In genomic region chr16:31135535-31136286, GRCh38 we compare ENCODE assay signal across 11 cellular contexts. TPM values are rescaled to one million over a fixed set of nuclear protein-coding genes. Genes with fewer than 3 reads are reported as not detected.
DNase-seq lines count a peak whose midpoint lies in the region; ATAC-seq, FAIRE-seq and TF ChIP-seq lines count a peak whose summit lies in the region.
"Had no signal": no experiment of that assay in that cellular context is flagged by ENCODE, and none has a peak within 500 bp of the region (broad histone marks: within the 10 kb centered on the region; RNA-seq: fewer than 3 reads in every experiment).

Gene PRSS8, minus strand, starts transcription at chr16:31135727. Its CDS starts 229 bp downstream, at chr16:31135498.

- no peaks in the 10 kb centered on the region for H3K27me3 Mint-ChIP-seq in T-helper 17 cell
- H3K27me3 Mint-ChIP-seq in activated T-cell treated with anti-CD3 and anti-CD28 coated beads, Interleukin-2, amount 50 U/mL, for 24 hours: no peaks in the 10 kb centered on the region

- no peak for FAIRE-seq in small intestine (lab: Jason Lieb, UNC)

- CTCF ChIA-PET in HEK293 (lab: Yijun Ruan, JAX): interaction anchor here (0.6 to 1.0 kb wide), 3 partner anchors 137 to 450 kb away, joined by 3 to 4 read pairs (median 4); partner anchors contain the start of gene HSD3B7

- H3K4me1 Mint-ChIP-seq in T-helper 17 cell: peaks cover 4% of the 10 kb centered on the region
- no peaks in the 10 kb centered on the region for H3K4me1 Mint-ChIP-seq in activated T-cell treated with anti-CD3 and anti-CD28 coated beads, Interleukin-2, amount 50 U/mL, for 24 hours (ENCODE audit: low read depth)

- H3K27me3 ChIP-seq in small intestine (ENCODE audit: control insufficient read depth in 2 of 2, insufficient read depth in 2 of 2, low read length in 2 of 2): no peaks in the 10 kb centered on the region

- H3K4me3 Mint-ChIP-seq in T-helper 17 cell: no peak within 1 kb of the TSS
- H3K4me3 Mint-ChIP-seq in activated T-cell treated with anti-CD3 and anti-CD28 coated beads, Interleukin-2, amount 50 U/mL, for 24 hours: no peak within 1 kb of the TSS

- 21 to 46% (median 29%) methylated on average over 20 to 22 of the region's 22 CpGs for WGBS in small intestine, 3 donors

- no peak within 1 kb of the TSS for H3K27ac ChIP-seq in HEK293 (ENCODE audit: extremely low read depth, low read depth, low read length)
- peak within 1 kb of the TSS; percentile 90 to 94 for H3K27ac ChIP-seq in small intestine (ENCODE audit: low read depth in 1 of 2, low read length in 1 of 2)

- no peak within 1 kb of the TSS for H3K4me3 ChIP-seq in HEK293 (ENCODE audit: low read depth, low read length)
- H3K4me3 ChIP-seq in small intestine (ENCODE audit: low read depth in 1 of 2, low read length in 2 of 2): peak within 1 kb of the TSS; percentile 51 to 94

- DNase-seq in T-helper 17 cell (no peak), iPS-NIHi7 (ENCODE audit: extremely low spot score) (peak; percentile 56), small intestine (peak; percentile 95), DMS 273 (lab: John Stamatoyannopoulos, UW; ENCODE audit: unreplicated experiment) (no peak), amygdala (lab: John Stamatoyannopoulos, UW) (no peak)
- DNase-seq in activated T-cell treated with anti-CD3 and anti-CD28 coated beads, Interleukin-2, amount 50 U/mL, for 24 hours: no peak
- DNase-seq: effector CD4-positive, alpha-beta T cell; SIG-M5 had no signal

- no peak for ATAC-seq in T-helper 17 cell

- H3K9me3 Mint-ChIP-seq in activated T-cell treated with anti-CD3 and anti-CD28 coated beads, Interleukin-2, amount 50 U/mL, for 24 hours: no peaks in the 10 kb centered on the region

- no peaks in the 10 kb centered on the region for H3K36me3 Mint-ChIP-seq in T-helper 17 cell (ENCODE audit: low read depth)
- H3K36me3 Mint-ChIP-seq in activated T-cell treated with anti-CD3 and anti-CD28 coated beads, Interleukin-2, amount 50 U/mL, for 24 hours (ENCODE audit: low read depth): peaks cover 28% of the 10 kb centered on the region

- H3K4me1 ChIP-seq in HEK293 (ENCODE audit: control insufficient read depth, insufficient read depth, low read length) (peaks cover 11% of the 10 kb centered on the region; the same call in 1 of the 2 replicates), small intestine (ENCODE audit: control insufficient read depth in 2 of 2, insufficient read depth in 1 of 2, low read depth in 1 of 2, low read length in 1 of 2) (peaks cover 0 to 8% of the 10 kb centered on the region in 2 donors)

- POLR2A ChIA-PET in HEK293 (lab: Yijun Ruan, JAX): interaction anchor here (1.0 to 2.2 kb wide), 4 partner anchors 8 to 45 kb away, joined by 3 to 11 read pairs (median 5); partner anchors contain the start of genes FUS and KAT8

- TF ChIP-seq CTCF in HEK293 (tag by site-specific recombination; IDR thresholded peaks at IDR 0.05): no peak

- H3K36me3 ChIP-seq in HEK293 (ENCODE audit: control insufficient read depth in 2 of 2, insufficient read depth in 1 of 2, low read length in 2 of 2) (peaks cover 0 to 22% of the 10 kb centered on the region in 2 experiments; a peak in 1 of 3 replicates), small intestine (ENCODE audit: control insufficient read depth in 2 of 2, insufficient read depth in 2 of 2, low read length in 2 of 2) (no peaks in the 10 kb centered on the region)

- peak within 1 kb of the TSS; percentile 37 for H3K27ac Mint-ChIP-seq in T-helper 17 cell
- H3K27ac Mint-ChIP-seq in activated T-cell treated with anti-CD3 and anti-CD28 coated beads, Interleukin-2, amount 50 U/mL, for 24 hours: no peak within 1 kb of the TSS

- H3K9me3 ChIP-seq in HEK293 (ENCODE audit: control insufficient read depth, insufficient read depth, low read depth, low read length): no peaks in the 10 kb centered on the region
- no peaks in the 10 kb centered on the region for H3K9me3 ChIP-seq in T-helper 17 cell (ENCODE audit: control insufficient read depth, low read length, poor library complexity, severe bottlenecking)
- H3K9me3 ChIP-seq in small intestine (ENCODE audit: control insufficient read depth, low read depth): no peaks in the 10 kb centered on the region

TF ChIP-seq in HEK293, 187 proteins besides CTCF, POLR2A, EP300 and RAD21 (continues in another document):
- TF ChIP-seq ZNF792 (tag by site-specific recombination; IDR thresholded peaks at IDR 0.05): no peak
- peak; percentile 52 for TF ChIP-seq ZNF600 (tag by site-specific recombination; IDR thresholded peaks at IDR 0.05)
- TF ChIP-seq AEBP2 (tag by site-specific recombination; IDR thresholded peaks at IDR 0.05; ENCODE audit: borderline replicate concordance): no peak
- TF ChIP-seq SP7 (tag by site-specific recombination; IDR thresholded peaks at IDR 0.05): peak; percentile 41; the same call in 1 of the 2 replicates
- TF ChIP-seq OVOL3 (tag by site-specific recombination; IDR thresholded peaks at IDR 0.05): no peak
- TF ChIP-seq GLIS1 (tag by site-specific recombination; IDR thresholded peaks at IDR 0.05): peak; percentile 61
- TF ChIP-seq, protein P1, sequence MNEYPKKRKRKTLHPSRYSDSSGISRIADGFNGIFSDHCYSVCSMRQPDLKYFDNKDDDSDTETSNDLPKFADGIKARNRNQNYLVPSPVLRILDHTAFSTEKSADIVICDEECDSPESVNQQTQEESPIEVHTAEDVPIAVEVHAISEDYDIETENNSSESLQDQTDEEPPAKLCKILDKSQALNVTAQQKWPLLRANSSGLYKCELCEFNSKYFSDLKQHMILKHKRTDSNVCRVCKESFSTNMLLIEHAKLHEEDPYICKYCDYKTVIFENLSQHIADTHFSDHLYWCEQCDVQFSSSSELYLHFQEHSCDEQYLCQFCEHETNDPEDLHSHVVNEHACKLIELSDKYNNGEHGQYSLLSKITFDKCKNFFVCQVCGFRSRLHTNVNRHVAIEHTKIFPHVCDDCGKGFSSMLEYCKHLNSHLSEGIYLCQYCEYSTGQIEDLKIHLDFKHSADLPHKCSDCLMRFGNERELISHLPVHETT (tag by site-specific recombination; IDR thresholded peaks at IDR 0.05): 0 out of 2 replicates have a peak, but pooled peaks have one; percentile 22
- TF ChIP-seq ZBTB44 (tag by site-specific recombination; IDR thresholded peaks at IDR 0.05): no peak
- TF ChIP-seq ZSCAN4 (tag by site-specific recombination; IDR thresholded peaks at IDR 0.05): peak; percentile 98
- TF ChIP-seq ZNF843 (tag by site-specific recombination; IDR thresholded peaks at IDR 0.05): no peak
- TF ChIP-seq, protein P2, sequence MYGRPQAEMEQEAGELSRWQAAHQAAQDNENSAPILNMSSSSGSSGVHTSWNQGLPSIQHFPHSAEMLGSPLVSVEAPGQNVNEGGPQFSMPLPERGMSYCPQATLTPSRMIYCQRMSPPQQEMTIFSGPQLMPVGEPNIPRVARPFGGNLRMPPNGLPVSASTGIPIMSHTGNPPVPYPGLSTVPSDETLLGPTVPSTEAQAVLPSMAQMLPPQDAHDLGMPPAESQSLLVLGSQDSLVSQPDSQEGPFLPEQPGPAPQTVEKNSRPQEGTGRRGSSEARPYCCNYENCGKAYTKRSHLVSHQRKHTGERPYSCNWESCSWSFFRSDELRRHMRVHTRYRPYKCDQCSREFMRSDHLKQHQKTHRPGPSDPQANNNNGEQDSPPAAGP (tag by site-specific recombination; IDR thresholded peaks at IDR 0.05): peak; percentile 27; the same call in 1 of the 2 replicates
- no peak for TF ChIP-seq ZBTB21 (tag by site-specific recombination; IDR thresholded peaks at IDR 0.05)
- no peak for TF ChIP-seq GLI2 (tag by site-specific recombination; IDR thresholded peaks at IDR 0.05; ENCODE audit: borderline replicate concordance, low read depth)
- no peak for TF ChIP-seq MEIS1 (CRISPR knock-in tag; IDR thresholded peaks at IDR 0.05; ENCODE audit: borderline replicate concordance)
- TF ChIP-seq SP3 (tag by site-specific recombination; IDR thresholded peaks at IDR 0.05): peak; percentile 46; the same call in 1 of the 2 replicates
- TF ChIP-seq KLF1 (tag by site-specific recombination; IDR thresholded peaks at IDR 0.05): peak; percentile 85
- TF ChIP-seq KLF9 (tag by site-specific recombination; IDR thresholded peaks at IDR 0.05; ENCODE audit: low read depth): peak; percentile 51; the same call in 1 of the 2 replicates
- TF ChIP-seq ZNF274 (IDR thresholded peaks at IDR 0.05; ENCODE audit: low read length): no peak
- no peak for TF ChIP-seq ZNF274 (tag by site-specific recombination; IDR thresholded peaks at IDR 0.05; ENCODE audit: borderline replicate concordance)

RNA-seq across cellular contexts. Expression of gene PRSS8, which starts in this region (rescaled TPM):
- not detected for total RNA-seq in T-helper 17 cell
- polyA plus RNA-seq in small intestine: 100 to 1,000 TPM; 220 to 358 (median 225) TPM
- total RNA-seq: HT1080, mononuclear cell had no signal

Comparison
In these comparisons a context has a peak if more than half of its experiments do, and no peak if none do; other contexts are left out.
1. DNase-seq: peak in iPS-NIHi7 (single experiment) and small intestine (single experiment); none in T-helper 17 cell (0 of 3), DMS 273 (single experiment), amygdala (0 of 56) and activated T-cell treated with anti-CD3 and anti-CD28 coated beads, Interleukin-2, amount 50 U/mL, for 24 hours (single experiment).